In the genomic region with DNA sequence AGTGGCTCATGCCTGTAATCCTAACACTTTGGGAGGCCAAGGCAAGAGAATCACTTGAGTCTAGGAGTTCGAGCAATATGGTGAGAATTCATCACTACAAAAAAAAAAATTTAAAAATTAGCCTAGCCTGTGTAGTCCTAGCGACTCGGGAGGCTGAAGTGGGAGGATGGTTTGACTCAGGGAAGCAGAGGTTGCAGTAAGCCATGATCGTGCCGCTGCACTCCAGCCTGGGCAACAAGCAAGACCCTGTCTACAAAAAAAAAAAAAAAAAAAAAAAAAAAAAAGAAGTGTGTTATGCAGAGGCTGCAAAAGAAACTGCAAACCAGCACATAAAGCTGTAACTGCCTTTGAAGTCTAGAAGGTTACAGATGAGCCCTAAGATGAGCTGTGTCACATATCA, we compare ENCODE assay signal across 9 cellular contexts.
"Had no signal": no experiment of that assay in that cellular context is flagged by ENCODE, and none has a peak within 500 bp of the region (broad histone marks: within the 10 kb centered on the region; RNA-seq: fewer than 3 reads in every experiment).

No MANE protein-coding gene starts in this region.

- H2AFZ ChIP-seq: GM23338 had no signal

- H3K36me3 Mint-ChIP-seq: IgD-negative memory B cell had no signal

- H3K4me2 ChIP-seq: GM23338, KMS-11 had no signal

- H3K36me3 ChIP-seq: HAP-1 had no signal

- H3K9me3 ChIP-seq: HAP-1 had no signal

- H3K27me3 Mint-ChIP-seq: IgD-negative memory B cell had no signal

- FAIRE-seq: H1, HepG2 had no signal

- H3K4me3 Mint-ChIP-seq: GM23338, IgD-negative memory B cell had no signal

- H3K27ac ChIP-seq: HL-60, KMS-11 had no signal

- H3K4me1 Mint-ChIP-seq: GM23338 had no signal

- H3K27ac Mint-ChIP-seq: GM23338, IgD-negative memory B cell had no signal

- H3K4me3 ChIP-seq: GM23338, HAP-1 had no signal

- H3K4me1 ChIP-seq: HAP-1 had no signal

- H3K9ac ChIP-seq: KMS-11 had no signal

- DNase-seq: H7, KBM-7 had no signal

- H3K9me3 Mint-ChIP-seq: GM23338 had no signal
